In genomic region chr19:10911579-10912363, GRCh38 we compare ENCODE assay signal across 17 cellular contexts. TPM values are rescaled to one million over a fixed set of nuclear protein-coding genes. Genes with fewer than 3 reads are reported as not detected.
DNase-seq lines count a peak whose midpoint lies in the region; TF ChIP-seq lines count a peak whose summit lies in the region.
"Had no signal": no experiment of that assay in that cellular context is flagged by ENCODE, and none has a peak within 500 bp of the region (broad histone marks: within the 10 kb centered on the region; RNA-seq: fewer than 3 reads in every experiment).

No MANE protein-coding gene starts in this region.

- peak overlapping the region; percentile 7 for H3K27ac Mint-ChIP-seq in endodermal cell

- H3K36me3 ChIP-seq in endodermal cell (ENCODE audit: control insufficient read depth, insufficient read depth, low read length) (peaks cover 53% of the 10 kb centered on the region), osteoblast (ENCODE audit: insufficient read depth, low read length) (peaks cover 33% of the 10 kb centered on the region), vagina (peaks cover 0 to 68% of the 10 kb centered on the region in 2 donors)

- peaks cover 10% of the 10 kb centered on the region for H4K20me1 ChIP-seq in osteoblast (ENCODE audit: insufficient read depth, low read length)

- H3K27ac ChIP-seq in endodermal cell (ENCODE audit: low read depth, low read length): no peak overlapping the region
- H3K27ac ChIP-seq in osteoblast (ENCODE audit: low read depth, low read length): no peak overlapping the region
- no peak overlapping the region for H3K27ac ChIP-seq in vagina
- H3K27ac ChIP-seq: BLaER1 had no signal

- no peaks in the 10 kb centered on the region for H3K27me3 Mint-ChIP-seq in endodermal cell (ENCODE audit: insufficient read depth)
- H3K27me3 Mint-ChIP-seq: CD8-positive, alpha-beta memory T cell had no signal

- no peak for TF ChIP-seq POLR2A in vagina (IDR thresholded peaks at IDR 0.05)

- H3K4me2 ChIP-seq in osteoblast (ENCODE audit: insufficient read depth, low read length): no peak overlapping the region
- H3K4me2 ChIP-seq: BLaER1 had no signal

- DNase-seq in A172 (ENCODE audit: low spot score) (peak; percentile 26), RPMI7951 (ENCODE audit: low read depth) (peak; percentile 44), endodermal cell (no peak), osteoblast (ENCODE audit: insufficient read length, low spot score, missing footprints) (peak; percentile 44), vagina (ENCODE audit: extremely low spot score in 2 of 2) (no peak), NCI-H1694 (lab: John Stamatoyannopoulos, UW) (no peak), DMS53 (lab: John Stamatoyannopoulos, UW) (no peak)
- no peak for DNase-seq in activated CD4-positive, alpha-beta T cell treated with anti-CD3 and anti-CD28 coated beads for 48 hours
- DNase-seq: CD8-positive, alpha-beta memory T cell; DND-41; GDM1; KBM-7; NCI-H1417 treated with DMSO at 0.1 percent for 48 hours; NCI-H2029 treated with DMSO at 0.1 percent for 48 hours; NCI-H2171 treated with DMSO at 0.1 percent for 48 hours; NCI-H774 had no signal

- H3K27me3 ChIP-seq in endodermal cell (ENCODE audit: control insufficient read depth, insufficient read depth, low read length, poor library complexity, severe bottlenecking) (no peaks in the 10 kb centered on the region), osteoblast (ENCODE audit: insufficient read depth, low read length) (no peaks in the 10 kb centered on the region), vagina (no peaks in the 10 kb centered on the region)
- H3K27me3 ChIP-seq: BLaER1 had no signal

- intact Hi-C loops in vagina (cut with DNase I): no loop called here

- no peaks in the 10 kb centered on the region for H3K4me1 Mint-ChIP-seq in endodermal cell
- H3K4me1 Mint-ChIP-seq: CD8-positive, alpha-beta memory T cell had no signal

- H3K4me1 ChIP-seq in endodermal cell (ENCODE audit: control insufficient read depth, insufficient read depth, low read length): no peaks in the 10 kb centered on the region
- H3K4me1 ChIP-seq in osteoblast (ENCODE audit: insufficient read depth, low read length): peaks cover 11% of the 10 kb centered on the region
- H3K4me1 ChIP-seq in vagina: peaks cover 19% of the 10 kb centered on the region
- H3K4me1 ChIP-seq: BLaER1 had no signal

- H3K9ac ChIP-seq in endodermal cell (ENCODE audit: extremely low read depth, low read length, poor library complexity, severe bottlenecking): no peak overlapping the region
- H3K9ac ChIP-seq: BLaER1 had no signal

- TF ChIP-seq CTCF in endodermal cell (conservative IDR thresholded peaks at IDR 0.05) (no peak), osteoblast (IDR thresholded peaks at IDR 0.05; ENCODE audit: extremely low read depth, low read depth, low read length) (no peak), vagina (IDR thresholded peaks at IDR 0.05) (no peak)

- 93 to 95% methylated on average over 24 to 31 of the region's 31 CpGs for WGBS in endodermal cell (ENCODE audit: insufficient coverage in 1 of 2, insufficient read length in 1 of 2), 2 experiments

- H3K4me3 ChIP-seq in endodermal cell (ENCODE audit: low read length) (no peak overlapping the region), osteoblast (ENCODE audit: insufficient read depth, low read length) (no peak overlapping the region), vagina (no peak overlapping the region)
- H3K4me3 ChIP-seq: BLaER1 had no signal

- H3K36me3 Mint-ChIP-seq in endodermal cell (ENCODE audit: low read depth): peaks cover 45% of the 10 kb centered on the region

- H3K9me3 ChIP-seq in endodermal cell (ENCODE audit: control insufficient read depth, low read length): no peaks in the 10 kb centered on the region
- H3K9me3 ChIP-seq in osteoblast (ENCODE audit: low read depth, low read length): no peaks in the 10 kb centered on the region
- no peaks in the 10 kb centered on the region for H3K9me3 ChIP-seq in vagina
- H3K9me3 ChIP-seq: BLaER1 had no signal

- no peaks in the 10 kb centered on the region for H3K9me3 Mint-ChIP-seq in endodermal cell
- H3K9me3 Mint-ChIP-seq: CD8-positive, alpha-beta memory T cell had no signal

- no peak overlapping the region for H2AFZ ChIP-seq in osteoblast (ENCODE audit: low read length)

- no peaks in the 10 kb centered on the region for H3K79me2 ChIP-seq in osteoblast (ENCODE audit: insufficient read depth, low read length)

- no peak overlapping the region for H3K4me3 Mint-ChIP-seq in endodermal cell
- H3K4me3 Mint-ChIP-seq: CD8-positive, alpha-beta memory T cell had no signal

RNA-seq across cellular contexts. Expression of gene YIPF2, which starts 16.7 kb away (rescaled TPM):
- 59.4 and 72.8 TPM in 2 replicates for total RNA-seq in A172 (2014; rRNA removed; shearing (Covaris generic))
- total RNA-seq in RPMI7951 (2014; rRNA removed; shearing (Covaris generic)): 34.1 and 38.3 TPM in 2 replicates
- total RNA-seq in endodermal cell (10 to 100 TPM; 55.6 to 62.6 TPM), osteoblast (114 and 126 TPM in 2 replicates), vagina (42.7 TPM)
- polyA plus RNA-seq in endodermal cell (2013, experiment 1 of 2): 32.0 TPM
- 34.9 TPM for polyA plus RNA-seq in endodermal cell (2013, experiment 2 of 2)

RNA-seq across cellular contexts. Expression of gene TIMM29, which starts 16.8 kb away (rescaled TPM):
- total RNA-seq in A172 (2014; rRNA removed; shearing (Covaris generic)): 45.6 and 56.0 TPM in 2 replicates
- total RNA-seq in RPMI7951 (2014; rRNA removed; shearing (Covaris generic)): 20.4 and 32.0 TPM in 2 replicates
- 10 to 100 TPM; 20.0 to 26.8 TPM for total RNA-seq in endodermal cell
- polyA plus RNA-seq in endodermal cell (2013, experiment 1 of 2): 20.9 TPM
- polyA plus RNA-seq in endodermal cell (2013, experiment 2 of 2): 20.7 TPM
- total RNA-seq in osteoblast: 31.8 and 34.8 TPM in 2 replicates
- total RNA-seq in vagina: 21.9 TPM

RNA-seq across cellular contexts. Expression of gene CARM1, which starts 40.4 kb away (rescaled TPM):
- 46.6 and 53.0 TPM in 2 replicates for total RNA-seq in A172 (2014; rRNA removed; shearing (Covaris generic))
- 22.2 and 23.9 TPM in 2 replicates for total RNA-seq in RPMI7951 (2014; rRNA removed; shearing (Covaris generic))
- total RNA-seq in endodermal cell (10 to 100 TPM; 80.6 to 86.6 TPM), osteoblast (33.7 and 41.0 TPM in 2 replicates), vagina (28.2 TPM)
- polyA plus RNA-seq in endodermal cell (2013, experiment 1 of 2): 115 TPM
- polyA plus RNA-seq in endodermal cell (2013, experiment 2 of 2): 105 TPM

RNA-seq across cellular contexts. Expression of gene SMARCA4, which starts 49.1 kb away (rescaled TPM):
- 130 and 194 TPM in 2 replicates for total RNA-seq in A172 (2014; rRNA removed; shearing (Covaris generic))
- total RNA-seq in RPMI7951 (2014; rRNA removed; shearing (Covaris generic)): 59.4 and 72.9 TPM in 2 replicates
- total RNA-seq in endodermal cell: 100 to 1,000 TPM; 290 to 292 TPM
- polyA plus RNA-seq in endodermal cell (2013, experiment 1 of 2): 278 TPM
- 266 TPM for polyA plus RNA-seq in endodermal cell (2013, experiment 2 of 2)
- total RNA-seq in osteoblast: 52.2 and 52.8 TPM in 2 replicates
- 90.4 TPM for total RNA-seq in vagina

Comparison
In these comparisons a context has a peak if more than half of its experiments do, and no peak if none do; other contexts are left out.
1. DNase-seq: peak in A172 (single experiment), RPMI7951 (single experiment) and osteoblast (single experiment); none in endodermal cell (single experiment), activated CD4-positive, alpha-beta T cell treated with anti-CD3 and anti-CD28 coated beads for 48 hours (single experiment), vagina (0 of 2), NCI-H1694 (single experiment) and DMS53 (single experiment).